In genomic region chr6:20692023-20692422, GRCh38 we compare ENCODE assay signal across 16 cellular contexts.
DNase-seq lines count a peak whose midpoint lies in the region; TF ChIP-seq lines count a peak whose summit lies in the region.
"Had no signal": no experiment of that assay in that cellular context is flagged by ENCODE, and none has a peak within 500 bp of the region (broad histone marks: within the 10 kb centered on the region; RNA-seq: fewer than 3 reads in every experiment).

No MANE protein-coding gene starts in this region.

- H3K27me3 Mint-ChIP-seq in activated naive CD8-positive, alpha-beta T cell treated with anti-CD3 and anti-CD28 coated beads for 36 hours: no peaks in the 10 kb centered on the region

- H3K36me3 ChIP-seq in HEK293 (ENCODE audit: control insufficient read depth in 2 of 2, insufficient read depth in 1 of 2, low read length in 2 of 2): no peaks in the 10 kb centered on the region
- H3K36me3 ChIP-seq: Peyer's patch had no signal

- H3K4me3 Mint-ChIP-seq in activated naive CD8-positive, alpha-beta T cell treated with anti-CD3 and anti-CD28 coated beads for 36 hours: no peak overlapping the region
- H3K4me3 Mint-ChIP-seq: CD14-positive monocyte had no signal

- no peak overlapping the region for H3K27ac ChIP-seq in HEK293 (ENCODE audit: extremely low read depth, low read depth, low read length)
- H3K27ac ChIP-seq: Peyer's patch had no signal

- H3K4me3 ChIP-seq in HEK293 (ENCODE audit: low read depth, low read length) (no peak overlapping the region), fibroblast of villous mesenchyme (ENCODE audit: low read depth, low read length) (no peak overlapping the region)
- H3K4me3 ChIP-seq: Peyer's patch had no signal

- peaks cover 24% of the 10 kb centered on the region for H3K36me3 Mint-ChIP-seq in activated naive CD8-positive, alpha-beta T cell treated with anti-CD3 and anti-CD28 coated beads for 36 hours

- no peaks in the 10 kb centered on the region for H3K9me3 ChIP-seq in HEK293 (ENCODE audit: control insufficient read depth, insufficient read depth, low read depth, low read length)
- H3K9me3 ChIP-seq: Peyer's patch had no signal

- peaks cover 5% of the 10 kb centered on the region for H3K9me3 Mint-ChIP-seq in activated naive CD8-positive, alpha-beta T cell treated with anti-CD3 and anti-CD28 coated beads for 36 hours

- H3K4me1 Mint-ChIP-seq in activated naive CD8-positive, alpha-beta T cell treated with anti-CD3 and anti-CD28 coated beads for 36 hours: peaks cover 50% of the 10 kb centered on the region

- DNase-seq in NCI-H748 (lab: John Stamatoyannopoulos, UW; ENCODE audit: unreplicated experiment): peak; percentile 54
- no peak for DNase-seq in NCI-H748 treated with DMSO at 0.1 percent for 48 hours (lab: John Stamatoyannopoulos, UW)
- no peak for DNase-seq in activated naive CD8-positive, alpha-beta T cell treated with anti-CD3 and anti-CD28 coated beads for 36 hours
- peak; percentile 44 for DNase-seq in fibroblast of villous mesenchyme (ENCODE audit: low read depth)
- no peak for DNase-seq in RKO (ENCODE audit: low spot score)
- DNase-seq in midbrain (lab: John Stamatoyannopoulos, UW): no peak
- DNase-seq in SK-N-DZ (ENCODE audit: low spot score): no peak
- DNase-seq: COR-L47, HCEC 1CT, Kasumi-1, NCI-H1436 treated with DMSO at 0.1 percent for 48 hours, NCI-H2081, NCI-H526 treated with DMSO at 0.1 percent for 48 hours, Peyer's patch had no signal

- H3K27ac Mint-ChIP-seq in activated naive CD8-positive, alpha-beta T cell treated with anti-CD3 and anti-CD28 coated beads for 36 hours: peak overlapping the region; percentile 72
- H3K27ac Mint-ChIP-seq: CD14-positive monocyte had no signal

- TF ChIP-seq CTCF in HEK293 (tag by site-specific recombination; IDR thresholded peaks at IDR 0.05) (no peak), fibroblast of villous mesenchyme (IDR thresholded peaks at IDR 0.05; ENCODE audit: insufficient read depth, low read depth, low read length) (no peak)

- POLR2A ChIA-PET in HEK293 (lab: Yijun Ruan, JAX): no interaction called here

- CTCF ChIA-PET in HEK293 (lab: Yijun Ruan, JAX): interaction anchor here (0.7 to 0.8 kb wide), 2 partner anchors 10 to 229 kb away, joined by 3 read pairs; no protein-coding TSS in a partner anchor

- peaks cover 16% of the 10 kb centered on the region for H3K4me1 ChIP-seq in HEK293 (ENCODE audit: control insufficient read depth, insufficient read depth, low read length)
- H3K4me1 ChIP-seq: Peyer's patch had no signal

TF ChIP-seq in HEK293, 187 proteins besides CTCF, POLR2A, EP300 and RAD21:
- TF ChIP-seq, protein P1, sequence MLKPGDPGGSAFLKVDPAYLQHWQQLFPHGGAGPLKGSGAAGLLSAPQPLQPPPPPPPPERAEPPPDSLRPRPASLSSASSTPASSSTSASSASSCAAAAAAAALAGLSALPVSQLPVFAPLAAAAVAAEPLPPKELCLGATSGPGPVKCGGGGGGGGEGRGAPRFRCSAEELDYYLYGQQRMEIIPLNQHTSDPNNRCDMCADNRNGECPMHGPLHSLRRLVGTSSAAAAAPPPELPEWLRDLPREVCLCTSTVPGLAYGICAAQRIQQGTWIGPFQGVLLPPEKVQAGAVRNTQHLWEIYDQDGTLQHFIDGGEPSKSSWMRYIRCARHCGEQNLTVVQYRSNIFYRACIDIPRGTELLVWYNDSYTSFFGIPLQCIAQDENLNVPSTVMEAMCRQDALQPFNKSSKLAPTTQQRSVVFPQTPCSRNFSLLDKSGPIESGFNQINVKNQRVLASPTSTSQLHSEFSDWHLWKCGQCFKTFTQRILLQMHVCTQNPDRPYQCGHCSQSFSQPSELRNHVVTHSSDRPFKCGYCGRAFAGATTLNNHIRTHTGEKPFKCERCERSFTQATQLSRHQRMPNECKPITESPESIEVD (tag by site-specific recombination; IDR thresholded peaks at IDR 0.05): peak; percentile 79
- TF ChIP-seq ZNF324 (tag by site-specific recombination; IDR thresholded peaks at IDR 0.05): no peak
- TF ChIP-seq ZNF660 (tag by site-specific recombination; IDR thresholded peaks at IDR 0.05): no peak
- no peak for TF ChIP-seq ZBTB11 (tag by site-specific recombination; conservative IDR thresholded peaks at IDR 0.05; ENCODE audit: low read depth)
- TF ChIP-seq ZNF514 (tag by site-specific recombination; IDR thresholded peaks at IDR 0.05): no peak
- TF ChIP-seq ZNF24 (tag by site-specific recombination; IDR thresholded peaks at IDR 0.05): no peak
TF ChIP-seq in HEK293: peak in this region for 1.

Comparison
In these comparisons a context has a peak if more than half of its experiments do, and no peak if none do; other contexts are left out.
1. DNase-seq: peak in NCI-H748 (single experiment) and fibroblast of villous mesenchyme (single experiment); none in NCI-H748 treated with DMSO at 0.1 percent for 48 hours (single experiment), activated naive CD8-positive, alpha-beta T cell treated with anti-CD3 and anti-CD28 coated beads for 36 hours (single experiment), RKO (single experiment), midbrain (single experiment) and SK-N-DZ (single experiment).